In genomic region chr1:21594495-21594894, GRCh38 we compare ENCODE assay signal across 1 cellular context.
TF ChIP-seq lines count a peak whose summit lies in the region.

No MANE protein-coding gene starts in this region.

TF ChIP-seq in K562, 482 proteins besides CTCF, POLR2A, EP300 and RAD21 (continued from another document):
- TF ChIP-seq ZBTB40 (IDR thresholded peaks at IDR 0.05) (no peak), ZBTB40 (CRISPR knock-in tag; IDR thresholded peaks at IDR 0.05) (no peak), KLF6 (CRISPR knock-in tag; IDR thresholded peaks at IDR 0.05; ENCODE audit: borderline replicate concordance) (no peak)
